ENCODE assay signal across 26 cellular contexts in the genomic region with DNA sequence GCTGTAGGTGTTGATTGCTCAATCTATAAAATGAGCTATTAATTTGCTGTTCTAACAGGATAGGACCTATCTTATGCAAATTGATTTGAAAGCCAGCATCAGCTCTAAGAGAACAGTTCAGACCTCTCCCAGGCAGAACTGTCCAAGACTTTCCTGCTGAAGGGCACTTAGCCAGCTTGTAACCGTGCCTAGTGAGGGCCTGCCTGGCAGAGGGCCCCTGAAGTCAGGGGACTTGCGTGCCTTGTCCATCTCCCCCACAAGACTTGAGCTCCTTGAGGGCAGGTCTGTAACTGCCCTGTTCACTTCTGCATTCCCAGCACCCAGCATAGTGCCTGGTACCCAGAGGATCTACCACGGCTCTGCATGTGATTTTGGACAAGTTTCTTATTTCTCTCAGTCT.
"Had no signal": no experiment of that assay in that cellular context is flagged by ENCODE, and none has a peak within 500 bp of the region (broad histone marks: within the 10 kb centered on the region; RNA-seq: fewer than 3 reads in every experiment).

No MANE protein-coding gene starts in this region.

- H3K4me1 ChIP-seq: stomach, suprapubic skin, testis, thyroid gland, tibial artery, tibial nerve, transverse colon, upper lobe of left lung, upper lobe of right lung, uterus, vagina had no signal

- H3K4me3 ChIP-seq: stomach, suprapubic skin, testis, thoracic aorta, thyroid gland, tibial artery, tibial nerve, transverse colon, upper lobe of left lung, upper lobe of right lung, uterus, vagina had no signal

- H3K9me3 ChIP-seq: stomach, suprapubic skin, testis, thoracic aorta, thyroid gland, tibial artery, transverse colon, upper lobe of left lung, upper lobe of right lung, uterus, vagina had no signal

- ATAC-seq: stimulated activated effector memory CD8-positive, alpha-beta T cell treated with anti-CD3 and anti-CD28 coated beads, Interleukin-12 subunit alpha, Interleukin-12 subunit beta, amount 100 ng/mL, for 72 hours; stimulated activated memory B cell treated with anti-CD40 and anti-IgM and Interleukin-4, amounts not matched to agents 10 μg/mL and 1 μg/mL and 100 μg/mL, for 72 hours; stimulated activated naive B cell treated with anti-CD40 and anti-IgM and Interleukin-4, amounts not matched to agents 10 μg/mL and 1 μg/mL and 100 μg/mL, for 72 hours; stimulated activated naive CD8-positive, alpha-beta T cell treated with anti-CD3 and anti-CD28 coated beads, Interleukin-15, amount 100 ng/mL, for 72 hours; stimulated activated naive CD8-positive, alpha-beta T cell treated with anti-CD3 and anti-CD28 coated beads, Interleukin-15, Interleukin-2, amounts not matched to agents 100 U/mL and 50 U/mL, for 24 hours; upper lobe of right lung had no signal

- H3K36me3 ChIP-seq: stomach, suprapubic skin, thoracic aorta, thyroid gland, tibial artery, tibial nerve, transverse colon, upper lobe of left lung, upper lobe of right lung, uterus, vagina had no signal

- DNase-seq: stimulated activated CD4-positive, alpha-beta T cell treated with anti-CD3 and anti-CD28 coated beads, Interleukin-2, amount 100 ng/mL, for 48 hours; stimulated activated CD4-positive, alpha-beta T cell treated with anti-CD3 and anti-CD28 coated beads, Interleukin-4, amount 100 ng/mL, for 1 hour; stimulated activated CD4-positive, alpha-beta T cell treated with anti-CD3 and anti-CD28 coated beads, Interleukin-4, amount 100 ng/mL, for 24 hours; stimulated activated CD4-positive, alpha-beta T cell treated with anti-CD3 and anti-CD28 coated beads, Interleukin-4, amount 100 ng/mL, for 4 hours; stimulated activated CD8-positive, alpha-beta memory T cell treated with anti-CD3 and anti-CD28 coated beads, Interleukin-4, amount 100 ng/mL, for 48 hours; stimulated activated naive B cell treated with anti-CD40 and anti-IgM and Interleukin-4, amounts not matched to agents 10 μg/mL and 1 μg/mL and 100 μg/mL, for 72 hours; stimulated activated naive CD4-positive, alpha-beta T cell; stimulated activated naive CD4-positive, alpha-beta T cell treated with Interleukin-2 at 50 U/mL for 16 hours; stimulated activated naive CD8-positive, alpha-beta T cell treated with anti-CD3 and anti-CD28 coated beads, Interleukin-15, amount 100 ng/mL, for 72 hours; stimulated activated naive CD8-positive, alpha-beta T cell treated with anti-CD3 and anti-CD28 coated beads, Interleukin-15, Interleukin-2, amounts not matched to agents 100 U/mL and 50 U/mL, for 24 hours; stomach; substantia nigra; testis; thyroid gland; tibial artery; transverse colon; trophoblast cell; upper lobe of left lung; upper lobe of right lung; uterus had no signal

- H3K27me3 ChIP-seq: stomach, suprapubic skin, testis, thyroid gland, tibial artery, tibial nerve, transverse colon, upper lobe of left lung, upper lobe of right lung, uterus, vagina had no signal

- H3K27ac ChIP-seq: stomach, suprapubic skin, testis, thoracic aorta, thyroid gland, tibial artery, tibial nerve, transverse colon, upper lobe of left lung, upper lobe of right lung, uterus, vagina had no signal
